In the genomic region with DNA sequence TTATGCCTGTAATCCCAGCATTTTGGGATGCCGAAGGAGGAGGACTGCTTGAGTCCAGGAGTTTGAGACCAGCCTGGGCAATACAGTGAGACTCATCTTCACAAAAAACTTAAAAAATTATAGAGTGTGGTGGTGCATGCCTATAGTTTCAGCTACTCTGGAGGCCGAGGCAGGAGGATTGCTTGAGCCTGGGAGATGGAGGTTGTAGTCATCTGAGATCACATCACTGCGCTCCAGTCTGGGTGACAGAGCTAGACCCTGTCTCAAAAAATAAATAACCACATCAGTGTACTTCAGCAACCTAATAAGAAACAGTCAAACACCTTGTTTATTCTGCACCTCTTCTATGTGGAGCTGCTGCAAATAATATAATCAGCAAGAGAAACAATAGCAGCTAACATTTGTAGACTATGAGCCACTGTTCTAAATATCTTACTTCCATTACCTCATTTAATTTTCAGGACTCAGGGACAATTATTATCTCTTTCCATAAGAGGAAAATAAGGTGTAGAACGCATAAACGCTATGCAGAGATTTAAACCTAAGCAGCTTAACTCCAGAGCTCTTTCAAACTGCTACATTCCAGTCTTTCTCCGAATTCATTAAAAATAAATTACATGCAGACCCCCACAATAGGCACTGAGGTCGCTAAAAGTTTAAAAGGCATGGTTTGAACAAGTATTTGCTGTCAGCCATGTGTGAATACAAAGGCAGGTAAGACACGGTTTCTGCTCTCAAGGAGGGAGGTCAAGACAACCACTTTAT, we compare ENCODE assay signal across 1 cellular context.
TF ChIP-seq lines count a peak whose summit lies in the region.

No MANE protein-coding gene starts in this region.

TF ChIP-seq in WTC11, 78 proteins besides CTCF, POLR2A, EP300 and RAD21 (continued from another document):
- TF ChIP-seq, protein P1, sequence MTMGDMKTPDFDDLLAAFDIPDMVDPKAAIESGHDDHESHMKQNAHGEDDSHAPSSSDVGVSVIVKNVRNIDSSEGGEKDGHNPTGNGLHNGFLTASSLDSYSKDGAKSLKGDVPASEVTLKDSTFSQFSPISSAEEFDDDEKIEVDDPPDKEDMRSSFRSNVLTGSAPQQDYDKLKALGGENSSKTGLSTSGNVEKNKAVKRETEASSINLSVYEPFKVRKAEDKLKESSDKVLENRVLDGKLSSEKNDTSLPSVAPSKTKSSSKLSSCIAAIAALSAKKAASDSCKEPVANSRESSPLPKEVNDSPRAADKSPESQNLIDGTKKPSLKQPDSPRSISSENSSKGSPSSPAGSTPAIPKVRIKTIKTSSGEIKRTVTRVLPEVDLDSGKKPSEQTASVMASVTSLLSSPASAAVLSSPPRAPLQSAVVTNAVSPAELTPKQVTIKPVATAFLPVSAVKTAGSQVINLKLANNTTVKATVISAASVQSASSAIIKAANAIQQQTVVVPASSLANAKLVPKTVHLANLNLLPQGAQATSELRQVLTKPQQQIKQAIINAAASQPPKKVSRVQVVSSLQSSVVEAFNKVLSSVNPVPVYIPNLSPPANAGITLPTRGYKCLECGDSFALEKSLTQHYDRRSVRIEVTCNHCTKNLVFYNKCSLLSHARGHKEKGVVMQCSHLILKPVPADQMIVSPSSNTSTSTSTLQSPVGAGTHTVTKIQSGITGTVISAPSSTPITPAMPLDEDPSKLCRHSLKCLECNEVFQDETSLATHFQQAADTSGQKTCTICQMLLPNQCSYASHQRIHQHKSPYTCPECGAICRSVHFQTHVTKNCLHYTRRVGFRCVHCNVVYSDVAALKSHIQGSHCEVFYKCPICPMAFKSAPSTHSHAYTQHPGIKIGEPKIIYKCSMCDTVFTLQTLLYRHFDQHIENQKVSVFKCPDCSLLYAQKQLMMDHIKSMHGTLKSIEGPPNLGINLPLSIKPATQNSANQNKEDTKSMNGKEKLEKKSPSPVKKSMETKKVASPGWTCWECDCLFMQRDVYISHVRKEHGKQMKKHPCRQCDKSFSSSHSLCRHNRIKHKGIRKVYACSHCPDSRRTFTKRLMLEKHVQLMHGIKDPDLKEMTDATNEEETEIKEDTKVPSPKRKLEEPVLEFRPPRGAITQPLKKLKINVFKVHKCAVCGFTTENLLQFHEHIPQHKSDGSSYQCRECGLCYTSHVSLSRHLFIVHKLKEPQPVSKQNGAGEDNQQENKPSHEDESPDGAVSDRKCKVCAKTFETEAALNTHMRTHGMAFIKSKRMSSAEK (CRISPR knock-in tag; IDR thresholded peaks at IDR 0.05; ENCODE audit: borderline replicate concordance) = no peak
- TF ChIP-seq NFATC4 (CRISPR knock-in tag; IDR thresholded peaks at IDR 0.05) = no peak
- TF ChIP-seq, protein P2, sequence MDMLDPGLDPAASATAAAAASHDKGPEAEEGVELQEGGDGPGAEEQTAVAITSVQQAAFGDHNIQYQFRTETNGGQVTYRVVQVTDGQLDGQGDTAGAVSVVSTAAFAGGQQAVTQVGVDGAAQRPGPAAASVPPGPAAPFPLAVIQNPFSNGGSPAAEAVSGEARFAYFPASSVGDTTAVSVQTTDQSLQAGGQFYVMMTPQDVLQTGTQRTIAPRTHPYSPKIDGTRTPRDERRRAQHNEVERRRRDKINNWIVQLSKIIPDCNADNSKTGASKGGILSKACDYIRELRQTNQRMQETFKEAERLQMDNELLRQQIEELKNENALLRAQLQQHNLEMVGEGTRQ (CRISPR knock-in tag; IDR thresholded peaks at IDR 0.05) = no peak
